Comparison of ENCODE assay signal across 6 cellular contexts in genomic region chr11:64285885-64286800, GRCh38. TPM values are rescaled to one million over a fixed set of nuclear protein-coding genes. Genes with fewer than 3 reads are reported as not detected.
DNase-seq lines count a peak whose midpoint lies in the region; ATAC-seq, FAIRE-seq and TF ChIP-seq lines count a peak whose summit lies in the region.

No MANE protein-coding gene starts in this region.

- H3K36me3 Mint-ChIP-seq in activated T-helper 1 cell treated with anti-CD3 and anti-CD28 coated beads, Interleukin-12 subunit alpha, Interleukin-12 subunit beta, Interleukin-2, Interleukin-4 antibody, amounts not matched to agents 30 ng/mL and 10 ng/mL and 1 ng/mL, durations not matched to agents 14 hours and 24 hours and 36 hours (ENCODE audit: low read depth): peaks cover 13% of the 10 kb centered on the region

- no peaks in the 10 kb centered on the region for H3K9me3 Mint-ChIP-seq in activated T-helper 1 cell treated with anti-CD3 and anti-CD28 coated beads, Interleukin-12 subunit alpha, Interleukin-12 subunit beta, Interleukin-2, Interleukin-4 antibody, amounts not matched to agents 30 ng/mL and 10 ng/mL and 1 ng/mL, durations not matched to agents 14 hours and 24 hours and 36 hours

- no peak for ATAC-seq in lower lobe of right lung

- H3K36me3 ChIP-seq in lower lobe of right lung: peaks cover 12% of the 10 kb centered on the region

- H3K27ac Mint-ChIP-seq in activated T-helper 1 cell treated with anti-CD3 and anti-CD28 coated beads, Interleukin-12 subunit alpha, Interleukin-12 subunit beta, Interleukin-2, Interleukin-4 antibody, amounts not matched to agents 30 ng/mL and 10 ng/mL and 1 ng/mL, durations not matched to agents 14 hours and 24 hours and 36 hours: peak overlapping the region; percentile 80

- H3K4me1 Mint-ChIP-seq in activated T-helper 1 cell treated with anti-CD3 and anti-CD28 coated beads, Interleukin-12 subunit alpha, Interleukin-12 subunit beta, Interleukin-2, Interleukin-4 antibody, amounts not matched to agents 30 ng/mL and 10 ng/mL and 1 ng/mL, durations not matched to agents 14 hours and 24 hours and 36 hours (ENCODE audit: low read depth): peaks cover 33% of the 10 kb centered on the region

- peak overlapping the region; percentile 86 for H3K4me3 Mint-ChIP-seq in activated T-helper 1 cell treated with anti-CD3 and anti-CD28 coated beads, Interleukin-12 subunit alpha, Interleukin-12 subunit beta, Interleukin-2, Interleukin-4 antibody, amounts not matched to agents 30 ng/mL and 10 ng/mL and 1 ng/mL, durations not matched to agents 14 hours and 24 hours and 36 hours

- intact Hi-C loops in activated T-helper 1 cell treated with anti-CD3 and anti-CD28 coated beads, Interleukin-12 subunit alpha, Interleukin-12 subunit beta, Interleukin-2, Interleukin-4 antibody, amounts not matched to agents 30 ng/mL and 10 ng/mL and 1 ng/mL, durations not matched to agents 14 hours and 24 hours and 36 hours (cut with micrococcal nuclease): loop anchor here (1.0 to 10.0 kb wide), 6 partner anchors 16 to 311 kb away; partner anchors contain the start of genes CCDC88B, COX8A, ESRRA and PRDX5
- intact Hi-C loops in lower lobe of right lung (cut with DNase I): no loop called here

- peaks cover 26% of the 10 kb centered on the region for H3K4me1 ChIP-seq in lower lobe of right lung

- H3K27ac ChIP-seq in HL-60 (replicated peaks) (no peak overlapping the region), lower lobe of right lung (peak overlapping the region; percentile 93)

- TF ChIP-seq CTCF in HL-60 (IDR thresholded peaks at IDR 0.05; ENCODE audit: insufficient read depth, low read length) (peak; percentile 25), lower lobe of right lung (IDR thresholded peaks at IDR 0.05) (no peak)

- no peak for FAIRE-seq in frontal cortex (lab: Jason Lieb, UNC)

- DNase-seq in A172 (ENCODE audit: low spot score): peak; percentile 29
- DNase-seq in HL-60 (ENCODE audit: low read depth in 1 of 2, low spot score in 1 of 2): peak in 1 of 2 experiments; percentile 62
- DNase-seq in activated T-helper 1 cell treated with anti-CD3 and anti-CD28 coated beads, Interleukin-12 subunit alpha, Interleukin-12 subunit beta, Interleukin-2, Interleukin-4 antibody, amounts not matched to agents 30 ng/mL and 10 ng/mL and 1 ng/mL, durations not matched to agents 14 hours and 24 hours and 36 hours (ENCODE audit: low spot score): no peak
- no peak for DNase-seq in lower lobe of right lung
- DNase-seq in frontal cortex (ENCODE audit: low spot score in 2 of 2): no peak
- DNase-seq in NCI-H82 treated with DMSO at 0.1 percent for 48 hours (lab: John Stamatoyannopoulos, UW; ENCODE audit: unreplicated experiment): no peak

- H3K27me3 Mint-ChIP-seq in activated T-helper 1 cell treated with anti-CD3 and anti-CD28 coated beads, Interleukin-12 subunit alpha, Interleukin-12 subunit beta, Interleukin-2, Interleukin-4 antibody, amounts not matched to agents 30 ng/mL and 10 ng/mL and 1 ng/mL, durations not matched to agents 14 hours and 24 hours and 36 hours (ENCODE audit: insufficient read depth): peaks cover 14% of the 10 kb centered on the region

- H3K27me3 ChIP-seq in HL-60 (ENCODE audit: insufficient read depth, poor library complexity, severe bottlenecking): peaks cover 10% of the 10 kb centered on the region
- peaks cover 9% of the 10 kb centered on the region for H3K27me3 ChIP-seq in lower lobe of right lung (ENCODE audit: low read depth)

- H3K9me3 ChIP-seq in lower lobe of right lung: no peaks in the 10 kb centered on the region

- H3K4me3 ChIP-seq in HL-60 (replicated peaks; ENCODE audit: insufficient read depth, low read length): peak overlapping the region; percentile 79
- peak overlapping the region; percentile 77 for H3K4me3 ChIP-seq in lower lobe of right lung

RNA-seq across cellular contexts. Expression of gene GPR137, which starts 0.5 kb away (rescaled TPM):
- total RNA-seq in A172 (2014; rRNA removed; shearing (Covaris generic)): 52.1 and 60.8 TPM in 2 replicates
- total RNA-seq in activated T-helper 1 cell treated with anti-CD3 and anti-CD28 coated beads, Interleukin-12 subunit alpha, Interleukin-12 subunit beta, Interleukin-2, Interleukin-4 antibody, amounts not matched to agents 30 ng/mL and 10 ng/mL and 1 ng/mL, durations not matched to agents 14 hours and 24 hours and 36 hours: 35.3 and 41.8 TPM in 2 replicates
- total RNA-seq in lower lobe of right lung: 37.7 TPM
- 9.8 TPM for total RNA-seq in frontal cortex

RNA-seq across cellular contexts. Expression of gene BAD, which starts 1.7 kb away (rescaled TPM):
- 219 TPM in 2 replicates for total RNA-seq in A172 (2014; rRNA removed; shearing (Covaris generic))
- total RNA-seq in activated T-helper 1 cell treated with anti-CD3 and anti-CD28 coated beads, Interleukin-12 subunit alpha, Interleukin-12 subunit beta, Interleukin-2, Interleukin-4 antibody, amounts not matched to agents 30 ng/mL and 10 ng/mL and 1 ng/mL, durations not matched to agents 14 hours and 24 hours and 36 hours: 30.1 and 38.0 TPM in 2 replicates
- total RNA-seq in lower lobe of right lung: 51.6 TPM
- total RNA-seq in frontal cortex: 44.8 TPM

RNA-seq across cellular contexts. Expression of gene KCNK4, which starts 5.0 kb away (rescaled TPM):
- total RNA-seq in A172 (2014; rRNA removed; shearing (Covaris generic)): 0.07 TPM in 1 of 2 replicates, not detected in the other
- 0.16 and 0.29 TPM in 2 replicates for total RNA-seq in activated T-helper 1 cell treated with anti-CD3 and anti-CD28 coated beads, Interleukin-12 subunit alpha, Interleukin-12 subunit beta, Interleukin-2, Interleukin-4 antibody, amounts not matched to agents 30 ng/mL and 10 ng/mL and 1 ng/mL, durations not matched to agents 14 hours and 24 hours and 36 hours
- total RNA-seq in lower lobe of right lung (not detected), frontal cortex (1.6 TPM)

RNA-seq across cellular contexts. Expression of gene CATSPERZ, which starts 14.0 kb away (rescaled TPM):
- not detected in 2 replicates for total RNA-seq in A172 (2014; rRNA removed; shearing (Covaris generic))
- 0.47 TPM in 1 of 2 replicates, not detected in the other for total RNA-seq in activated T-helper 1 cell treated with anti-CD3 and anti-CD28 coated beads, Interleukin-12 subunit alpha, Interleukin-12 subunit beta, Interleukin-2, Interleukin-4 antibody, amounts not matched to agents 30 ng/mL and 10 ng/mL and 1 ng/mL, durations not matched to agents 14 hours and 24 hours and 36 hours
- total RNA-seq in lower lobe of right lung: not detected
- total RNA-seq in frontal cortex: 0.82 TPM

RNA-seq across cellular contexts. Expression of gene ESRRA, which starts 19.2 kb away (rescaled TPM):
- total RNA-seq in A172 (2014; rRNA removed; shearing (Covaris generic)): 30.4 and 46.6 TPM in 2 replicates
- total RNA-seq in activated T-helper 1 cell treated with anti-CD3 and anti-CD28 coated beads, Interleukin-12 subunit alpha, Interleukin-12 subunit beta, Interleukin-2, Interleukin-4 antibody, amounts not matched to agents 30 ng/mL and 10 ng/mL and 1 ng/mL, durations not matched to agents 14 hours and 24 hours and 36 hours: 64.4 and 67.3 TPM in 2 replicates
- 47.9 TPM for total RNA-seq in lower lobe of right lung
- total RNA-seq in frontal cortex: 12.6 TPM
